9 cellular contexts compared by ENCODE assay signal in genomic region chr6:16723833-16724232, GRCh38. TPM values are rescaled to one million over a fixed set of nuclear protein-coding genes. Genes with fewer than 3 reads are reported as not detected.
DNase-seq lines count a peak whose midpoint lies in the region; ATAC-seq, FAIRE-seq and TF ChIP-seq lines count a peak whose summit lies in the region.
"Had no signal": no experiment of that assay in that cellular context is flagged by ENCODE, and none has a peak within 500 bp of the region (broad histone marks: within the 10 kb centered on the region; RNA-seq: fewer than 3 reads in every experiment).

No MANE protein-coding gene starts in this region.

- H3K9me3 Mint-ChIP-seq in astrocyte (ENCODE audit: unreplicated experiment), result no peaks in the 10 kb centered on the region

- intact Hi-C loops in left lung (cut with DNase I), result no loop called here

- peak overlapping the region; percentile 13 for H3K4me3 Mint-ChIP-seq in astrocyte (ENCODE audit: unreplicated experiment)

- H3K4me2 ChIP-seq in astrocyte (ENCODE audit: low read length), result peak overlapping the region; percentile 63

- H3K36me3 ChIP-seq in HEK293 (ENCODE audit: control insufficient read depth in 2 of 2, insufficient read depth in 1 of 2, low read length in 2 of 2), result no peaks in the 10 kb centered on the region
- H3K36me3 ChIP-seq in astrocyte (ENCODE audit: insufficient read depth, low read length), result no peaks in the 10 kb centered on the region
- H3K36me3 ChIP-seq in left lung, result no peaks in the 10 kb centered on the region

- peak overlapping the region; percentile 76 for H3K9ac ChIP-seq in astrocyte (ENCODE audit: low read length)

- H3K4me1 Mint-ChIP-seq in astrocyte (ENCODE audit: low read depth, unreplicated experiment), result peaks cover 72% of the 10 kb centered on the region

- H3K4me1 ChIP-seq in HEK293 (ENCODE audit: control insufficient read depth, insufficient read depth, low read length) (peaks cover 70% of the 10 kb centered on the region), astrocyte (ENCODE audit: insufficient read depth, low read length) (peaks cover 61% of the 10 kb centered on the region), left lung (peaks cover 40 to 72% of the 10 kb centered on the region in 2 donors)

- peak; percentile 92 for FAIRE-seq in astrocyte (lab: Jason Lieb, UNC)

- POLR2A ChIA-PET in HEK293 (lab: Yijun Ruan, JAX), result interaction anchor here (2.0 to 3.8 kb wide), 2 partner anchors 11 to 38 kb away, joined by 6 to 17 read pairs; partner anchors contain the start of gene ATXN1

- H4K20me1 ChIP-seq in astrocyte (ENCODE audit: insufficient read depth, low read length), result no peaks in the 10 kb centered on the region

- CTCF ChIA-PET in HEK293 (lab: Yijun Ruan, JAX), result interaction anchor here (1.4 to 6.9 kb wide), 5 partner anchors 10 to 392 kb away, joined by 4 to 66 read pairs (median 17); partner anchors contain the start of gene ATXN1

- H3K27me3 Mint-ChIP-seq in astrocyte (ENCODE audit: low read depth, unreplicated experiment), result no peaks in the 10 kb centered on the region

- TF ChIP-seq CTCF in HEK293 (tag by site-specific recombination; IDR thresholded peaks at IDR 0.05) (no peak), astrocyte (IDR thresholded peaks at IDR 0.05; ENCODE audit: insufficient read depth, low read depth, low read length) (no peak), left lung (IDR thresholded peaks at IDR 0.05) (no peak)

- peak overlapping the region; percentile 98 for H3K27ac Mint-ChIP-seq in astrocyte (ENCODE audit: unreplicated experiment)

- no peak overlapping the region for H2AFZ ChIP-seq in astrocyte (ENCODE audit: low read depth, low read length)

- H3K27me3 ChIP-seq in astrocyte (ENCODE audit: insufficient read depth, low read length) (no peaks in the 10 kb centered on the region), left lung (no peaks in the 10 kb centered on the region)

- H3K79me2 ChIP-seq in astrocyte (ENCODE audit: insufficient read depth, low read length), result peaks cover 77% of the 10 kb centered on the region

- no peaks in the 10 kb centered on the region for H3K9me3 ChIP-seq in HEK293 (ENCODE audit: control insufficient read depth, insufficient read depth, low read depth, low read length)
- H3K9me3 ChIP-seq in astrocyte (ENCODE audit: insufficient read depth, low read depth, low read length), result no peaks in the 10 kb centered on the region
- no peaks in the 10 kb centered on the region for H3K9me3 ChIP-seq in left lung

- H3K4me3 ChIP-seq in HEK293 (ENCODE audit: low read depth, low read length) (no peak overlapping the region), astrocyte (ENCODE audit: insufficient read depth, low read depth, low read length) (no peak overlapping the region), left lung (no peak overlapping the region)

- DNase-seq in A172 (ENCODE audit: low spot score) (peak; percentile 86), astrocyte (ENCODE audit: low read depth) (peak; percentile 99), left lung (no peak), NCI-H1417 (lab: John Stamatoyannopoulos, UW) (no peak), NCI-H2081 treated with DMSO at 0.1 percent for 48 hours (lab: John Stamatoyannopoulos, UW) (no peak), NCI-H1694 treated with DMSO at 0.1 percent for 48 hours (lab: John Stamatoyannopoulos, UW) (no peak)
- DNase-seq: NCI-H2171 treated with DMSO at 0.1 percent for 48 hours had no signal

- peak; percentile 64 for ATAC-seq in left lung
- no peak for ATAC-seq in HG03139 (IDR thresholded peaks at IDR 0.05; ENCODE audit: unreplicated experiment)

- peak overlapping the region; percentile 74 for H3K27ac ChIP-seq in HEK293 (ENCODE audit: extremely low read depth, low read depth, low read length)
- H3K27ac ChIP-seq in astrocyte (ENCODE audit: low read depth, low read length), result peak overlapping the region; percentile 94
- peak overlapping the region; percentile 75 to 85 for H3K27ac ChIP-seq in left lung

- peaks cover 4% of the 10 kb centered on the region for H3K36me3 Mint-ChIP-seq in astrocyte (ENCODE audit: low read depth, unreplicated experiment)

TF ChIP-seq in HEK293, 187 proteins besides CTCF, POLR2A, EP300 and RAD21:
- TF ChIP-seq, protein P1, sequence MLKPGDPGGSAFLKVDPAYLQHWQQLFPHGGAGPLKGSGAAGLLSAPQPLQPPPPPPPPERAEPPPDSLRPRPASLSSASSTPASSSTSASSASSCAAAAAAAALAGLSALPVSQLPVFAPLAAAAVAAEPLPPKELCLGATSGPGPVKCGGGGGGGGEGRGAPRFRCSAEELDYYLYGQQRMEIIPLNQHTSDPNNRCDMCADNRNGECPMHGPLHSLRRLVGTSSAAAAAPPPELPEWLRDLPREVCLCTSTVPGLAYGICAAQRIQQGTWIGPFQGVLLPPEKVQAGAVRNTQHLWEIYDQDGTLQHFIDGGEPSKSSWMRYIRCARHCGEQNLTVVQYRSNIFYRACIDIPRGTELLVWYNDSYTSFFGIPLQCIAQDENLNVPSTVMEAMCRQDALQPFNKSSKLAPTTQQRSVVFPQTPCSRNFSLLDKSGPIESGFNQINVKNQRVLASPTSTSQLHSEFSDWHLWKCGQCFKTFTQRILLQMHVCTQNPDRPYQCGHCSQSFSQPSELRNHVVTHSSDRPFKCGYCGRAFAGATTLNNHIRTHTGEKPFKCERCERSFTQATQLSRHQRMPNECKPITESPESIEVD (tag by site-specific recombination; IDR thresholded peaks at IDR 0.05), result peak; percentile 65; the same call in 1 of the 2 replicates
- TF ChIP-seq ZNF629 (tag by site-specific recombination; IDR thresholded peaks at IDR 0.05), result peak; percentile 83
- TF ChIP-seq WT1 (tag by site-specific recombination; IDR thresholded peaks at IDR 0.05), result no peak
- TF ChIP-seq SP7 (tag by site-specific recombination; IDR thresholded peaks at IDR 0.05), result peak; percentile 55; the same call in 1 of the 2 replicates
- TF ChIP-seq, protein P2, sequence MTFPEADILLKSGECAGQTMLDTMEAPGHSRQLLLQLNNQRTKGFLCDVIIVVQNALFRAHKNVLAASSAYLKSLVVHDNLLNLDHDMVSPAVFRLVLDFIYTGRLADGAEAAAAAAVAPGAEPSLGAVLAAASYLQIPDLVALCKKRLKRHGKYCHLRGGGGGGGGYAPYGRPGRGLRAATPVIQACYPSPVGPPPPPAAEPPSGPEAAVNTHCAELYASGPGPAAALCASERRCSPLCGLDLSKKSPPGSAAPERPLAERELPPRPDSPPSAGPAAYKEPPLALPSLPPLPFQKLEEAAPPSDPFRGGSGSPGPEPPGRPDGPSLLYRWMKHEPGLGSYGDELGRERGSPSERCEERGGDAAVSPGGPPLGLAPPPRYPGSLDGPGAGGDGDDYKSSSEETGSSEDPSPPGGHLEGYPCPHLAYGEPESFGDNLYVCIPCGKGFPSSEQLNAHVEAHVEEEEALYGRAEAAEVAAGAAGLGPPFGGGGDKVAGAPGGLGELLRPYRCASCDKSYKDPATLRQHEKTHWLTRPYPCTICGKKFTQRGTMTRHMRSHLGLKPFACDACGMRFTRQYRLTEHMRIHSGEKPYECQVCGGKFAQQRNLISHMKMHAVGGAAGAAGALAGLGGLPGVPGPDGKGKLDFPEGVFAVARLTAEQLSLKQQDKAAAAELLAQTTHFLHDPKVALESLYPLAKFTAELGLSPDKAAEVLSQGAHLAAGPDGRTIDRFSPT (tag by site-specific recombination; IDR thresholded peaks at IDR 0.05), result 0 out of 2 replicates have a peak, but pooled peaks have one; percentile 40
- TF ChIP-seq IKZF3 (tag by site-specific recombination; IDR thresholded peaks at IDR 0.05), result peak; percentile 51; the same call in 1 of the 2 replicates
- no peak for TF ChIP-seq ZNF549 (tag by site-specific recombination; IDR thresholded peaks at IDR 0.05)
- TF ChIP-seq GFI1B (tag by site-specific recombination; IDR thresholded peaks at IDR 0.05), result peak; percentile 76
- TF ChIP-seq ZNF600 (tag by site-specific recombination; IDR thresholded peaks at IDR 0.05), result 0 out of 2 replicates have a peak, but pooled peaks have one; percentile 25
- TF ChIP-seq ZEB2 (tag by site-specific recombination; IDR thresholded peaks at IDR 0.05), result peak; percentile 87
- TF ChIP-seq OSR2 (tag by site-specific recombination; IDR thresholded peaks at IDR 0.05), result no peak
- peak; percentile 50 for TF ChIP-seq SP2 (tag by site-specific recombination; IDR thresholded peaks at IDR 0.05)
- TF ChIP-seq ZNF366 (tag by site-specific recombination; conservative IDR thresholded peaks at IDR 0.05), result peak; percentile 68; the same call in 1 of the 2 replicates

RNA-seq across cellular contexts. Expression of gene ATXN1, which starts 37.4 kb away (rescaled TPM):
- 11.4 and 12.4 TPM in 2 replicates for total RNA-seq in A172 (2014; rRNA removed; shearing (Covaris generic))
- total RNA-seq in astrocyte (68.3 and 70.9 TPM in 2 replicates), left lung (10 to 100 TPM; 52.5 to 67.4 TPM)

Comparison
In these comparisons a context has a peak if more than half of its experiments do, and no peak if none do; other contexts are left out.
1. DNase-seq: peak in A172 (single experiment) and astrocyte (single experiment); none in left lung (0 of 2), NCI-H1417 (0 of 3), NCI-H2081 treated with DMSO at 0.1 percent for 48 hours (single experiment) and NCI-H1694 treated with DMSO at 0.1 percent for 48 hours (single experiment).
2. Peak in every context shown above with its lines, with median percentiles within 50 percentile points of each other: H3K27ac ChIP-seq.